In genomic region chr7:143410523-143411004, GRCh38 we compare ENCODE assay signal across 15 cellular contexts. TPM values are rescaled to one million over a fixed set of nuclear protein-coding genes. Genes with fewer than 3 reads are reported as not detected.
A peak's percentile ranks its signal among the peaks of the same experiment; 100 is the strongest.
DNase-seq lines count a peak whose midpoint lies in the region; ATAC-seq and TF ChIP-seq lines count a peak whose summit lies in the region.
"Had no signal": no experiment of that assay in that cellular context is flagged by ENCODE, and none has a peak within 500 bp of the region (broad histone marks: within the 10 kb centered on the region; RNA-seq: fewer than 3 reads in every experiment).

No MANE protein-coding gene starts in this region.

- H3K23ac ChIP-seq in mesendoderm (ENCODE audit: low read length) = no peak overlapping the region

- H3K27me3 ChIP-seq in mesendoderm (ENCODE audit: insufficient read depth, low read length, poor library complexity) = no peaks in the 10 kb centered on the region
- H3K27me3 ChIP-seq: breast epithelium had no signal

- H3K56ac ChIP-seq in mesendoderm (ENCODE audit: low read length) = peak overlapping the region; percentile 1

- no peaks in the 10 kb centered on the region for H3K36me3 ChIP-seq in mesendoderm (ENCODE audit: control insufficient read depth, insufficient read depth, low read length)
- H3K36me3 ChIP-seq: breast epithelium had no signal

- peaks cover 24% of the 10 kb centered on the region for H3K4me1 ChIP-seq in mesendoderm (ENCODE audit: control insufficient read depth, low read depth, low read length)

- H3K4ac ChIP-seq in mesendoderm (ENCODE audit: low read depth, low read length) = peak overlapping the region; percentile 65

- H3K4me1 Mint-ChIP-seq in brain = peaks cover 64% of the 10 kb centered on the region

- in situ Hi-C loops in KBM-7 (cut with MboI; ENCODE audit: low pct_unique_long_range_greater_than_20kb, low sequenced_read_pairs) = no loop called here

- H3K9me3 Mint-ChIP-seq in brain = no peaks in the 10 kb centered on the region

- no peak overlapping the region for H3K9ac ChIP-seq in mesendoderm (ENCODE audit: low read length)
- H3K9ac ChIP-seq: KMS-11 had no signal

- peak; percentile 79 to 84 for DNase-seq in AML-193 (lab: John Stamatoyannopoulos, UW)
- DNase-seq in KBM-7 = peak; percentile 69
- peak; percentile 27 for DNase-seq in mesendoderm
- no peak for DNase-seq in EL
- no peak for DNase-seq in NCI-H1694 treated with DMSO at 0.1 percent for 48 hours (lab: John Stamatoyannopoulos, UW)
- DNase-seq: NCI-H510A, T-helper 1 cell had no signal

- no peak overlapping the region for H4K8ac ChIP-seq in mesendoderm (ENCODE audit: low read depth, low read length)

- no peak for ATAC-seq in HG02610 (IDR thresholded peaks at IDR 0.05; ENCODE audit: unreplicated experiment)
- no peak for ATAC-seq in GM18505 (IDR thresholded peaks at IDR 0.05; ENCODE audit: unreplicated experiment)
- ATAC-seq: esophagus mucosa had no signal

- no peak for TF ChIP-seq CTCF in brain (conservative IDR thresholded peaks at IDR 0.05)

- no peak overlapping the region for H2AK5ac ChIP-seq in mesendoderm (ENCODE audit: low read length)

- H3K27me3 Mint-ChIP-seq in brain = peaks cover 27% of the 10 kb centered on the region

- no CpG with 5 or more reads among the region's 6 CpGs for WGBS in mesendoderm (ENCODE audit: extremely low coverage, insufficient coverage, low lambda C conversion rate)

- H3K79me2 ChIP-seq in mesendoderm (ENCODE audit: control insufficient read depth, insufficient read depth, low read length) = peaks cover 19% of the 10 kb centered on the region

- peak overlapping the region; percentile 34 for H3K18ac ChIP-seq in mesendoderm (ENCODE audit: low read length)

- H4K5ac ChIP-seq in mesendoderm (ENCODE audit: low read length) = no peak overlapping the region

- no peak overlapping the region for H3K4me2 ChIP-seq in mesendoderm (ENCODE audit: low read length)
- H3K4me2 ChIP-seq: KMS-11 had no signal

- no peak overlapping the region for H3K4me3 ChIP-seq in mesendoderm (ENCODE audit: low read length)
- H3K4me3 ChIP-seq: breast epithelium, skin epidermis had no signal

- peak overlapping the region in 3 of 5 experiments; percentile 51 to 74 (median 64) for H3K27ac Mint-ChIP-seq in brain

- no peak overlapping the region for H2BK120ac ChIP-seq in mesendoderm (ENCODE audit: low read depth, low read length)

- no peak overlapping the region for H2BK15ac ChIP-seq in mesendoderm (replicated peaks; ENCODE audit: low read depth)

- peaks cover 9% of the 10 kb centered on the region for H3K79me1 ChIP-seq in mesendoderm (ENCODE audit: low read length)

- H2BK5ac ChIP-seq in mesendoderm (ENCODE audit: low read length) = no peak overlapping the region

- no peak for TF ChIP-seq POLR2A in GM18505 (IDR thresholded peaks at IDR 0.05; ENCODE audit: borderline replicate concordance, extremely low read depth, insufficient read depth, insufficient read length)

- H3K36me3 Mint-ChIP-seq in brain = no peaks in the 10 kb centered on the region

- H3K4me3 Mint-ChIP-seq in brain = peak overlapping the region in 3 of 5 experiments; percentile 2 to 53 (median 24)

- no peak overlapping the region for H3K27ac ChIP-seq in mesendoderm (ENCODE audit: low read depth, low read length)
- H3K27ac ChIP-seq: breast epithelium, KMS-11 had no signal

RNA-seq across cellular contexts. Expression of gene EPHA1, which starts 1.9 kb away (rescaled TPM):
- polyA plus RNA-seq in brain (ENCODE audit: insufficient read depth, low read depth, low replicate concordance) = 0.42 TPM
- 85.6 TPM for polyA plus RNA-seq in mesendoderm (2013, experiment 1 of 2)
- 80.8 TPM for polyA plus RNA-seq in mesendoderm (2013, experiment 2 of 2)

RNA-seq across cellular contexts. Expression of gene ZYX, which starts 29.4 kb away (rescaled TPM):
- polyA plus RNA-seq in brain (ENCODE audit: insufficient read depth, low read depth, low replicate concordance) = 79.6 TPM
- polyA plus RNA-seq in mesendoderm (2013, experiment 1 of 2) = 368 TPM
- polyA plus RNA-seq in mesendoderm (2013, experiment 2 of 2) = 379 TPM

RNA-seq across cellular contexts. Expression of gene TAS2R60, which starts 32.7 kb away (rescaled TPM):
- not detected for polyA plus RNA-seq in brain (ENCODE audit: insufficient read depth, low read depth, low replicate concordance)
- 0.15 TPM for polyA plus RNA-seq in mesendoderm (2013, experiment 1 of 2)
- 0.20 TPM for polyA plus RNA-seq in mesendoderm (2013, experiment 2 of 2)
- polyA plus RNA-seq: BJ had no signal

RNA-seq across cellular contexts. Expression of gene FAM131B, which starts 48.1 kb away (rescaled TPM):
- 69.6 TPM for polyA plus RNA-seq in brain (ENCODE audit: insufficient read depth, low read depth, low replicate concordance)
- polyA plus RNA-seq in mesendoderm (2013, experiment 1 of 2) = 10.5 TPM
- 10.1 TPM for polyA plus RNA-seq in mesendoderm (2013, experiment 2 of 2)

Comparison
In these comparisons a context has a peak if more than half of its experiments do, and no peak if none do; other contexts are left out.
1. DNase-seq: peak in AML-193 (2 of 2), KBM-7 (single experiment) and mesendoderm (single experiment); none in EL (single experiment) and NCI-H1694 treated with DMSO at 0.1 percent for 48 hours (single experiment).